In genomic region chr6:73262701-73263569, GRCh38 we compare ENCODE assay signal across 8 cellular contexts. TPM values are rescaled to one million over a fixed set of nuclear protein-coding genes. Genes with fewer than 3 reads are reported as not detected.
DNase-seq lines count a peak whose midpoint lies in the region; ATAC-seq and TF ChIP-seq lines count a peak whose summit lies in the region.

KHDC1 (minus strand) TSS chr6:73263196; CDS start chr6:73242517, 20,679 bp downstream.

- H3K36me3 ChIP-seq in mesodermal cell (ENCODE audit: control insufficient read depth, insufficient read depth, low read length), result no peaks in the 10 kb centered on the region

- no peak for TF ChIP-seq CTCF in AG04449 (IDR thresholded peaks at IDR 0.05; ENCODE audit: insufficient read depth, low read length, missing control alignments)

- ATAC-seq in GM18511 (IDR thresholded peaks at IDR 0.05; ENCODE audit: unreplicated experiment) (peak; percentile 96), HG03025 (IDR thresholded peaks at IDR 0.05; ENCODE audit: low FRiP score, unreplicated experiment) (peak; percentile 92)

- H3K4me1 ChIP-seq in mesodermal cell (ENCODE audit: control insufficient read depth, insufficient read depth, low read length, poor library complexity, severe bottlenecking), result no peaks in the 10 kb centered on the region

- peak within 1 kb of the TSS; percentile 67 for H3K27ac ChIP-seq in mesodermal cell (ENCODE audit: low read depth, low read length, severe bottlenecking)

- DNase-seq in AG04449 (ENCODE audit: low read depth, low spot score) (peak; percentile 9), NCI-H2227 (lab: John Stamatoyannopoulos, UW; ENCODE audit: unreplicated experiment) (peak; percentile 79)
- DNase-seq in activated CD4-positive, alpha-beta T cell treated with anti-CD3 and anti-CD28 coated beads, Interleukin-2, amount 50 U/mL, for 1 hour, result peak; percentile 41
- DNase-seq in effector CD4-positive, alpha-beta T cell, result peak; percentile 33
- DNase-seq in stimulated activated CD8-positive, alpha-beta memory T cell treated with anti-CD3 and anti-CD28 coated beads, Interleukin-15, amount 100 ng/mL, for 24 hours (ENCODE audit: low read depth), result peak; percentile 45

- POLR2A ChIA-PET in AG04449 (lab: Yijun Ruan, JAX), result no interaction called here

- CTCF ChIA-PET in AG04449 (lab: Yijun Ruan, JAX), result interaction anchor here (1.0 kb wide), 1 partner anchor 23 kb away, joined by 3 read pairs; no protein-coding TSS in a partner anchor

- WGBS in mesodermal cell (ENCODE audit: insufficient coverage in 2 of 2), 2 experiments, result 2 to 6% methylated on average over 43 to 46 of the region's 63 CpGs

- H3K4me3 ChIP-seq in AG04449 (ENCODE audit: low read depth, low read length), result peak within 1 kb of the TSS; percentile 74
- peak within 1 kb of the TSS; percentile 48 for H3K4me3 ChIP-seq in mesodermal cell (ENCODE audit: extremely low read depth, insufficient read depth, low read length, poor library complexity, severe bottlenecking)

- H3K9me3 ChIP-seq in mesodermal cell (ENCODE audit: control insufficient read depth, low read length), result no peaks in the 10 kb centered on the region

RNA-seq across cellular contexts. Expression of gene KHDC1, which starts in this region (rescaled TPM):
- 3.8 TPM for polyA plus RNA-seq in mesodermal cell (2013, experiment 1 of 2)
- 3.8 TPM for polyA plus RNA-seq in mesodermal cell (2013, experiment 2 of 2)

Comparison
In these comparisons a context has a peak if more than half of its experiments do, and no peak if none do; other contexts are left out.
1. Peak in every context shown above with its lines: DNase-seq, ATAC-seq, H3K4me3 ChIP-seq and H3K27ac ChIP-seq.
2. DNase-seq: peak in every context shown above with its lines; median percentile 79 in NCI-H2227; 45 in stimulated activated CD8-positive, alpha-beta memory T cell treated with anti-CD3 and anti-CD28 coated beads, Interleukin-15, amount 100 ng/mL, for 24 hours; 41 in activated CD4-positive, alpha-beta T cell treated with anti-CD3 and anti-CD28 coated beads, Interleukin-2, amount 50 U/mL, for 1 hour; 33 in effector CD4-positive, alpha-beta T cell; 9 in AG04449.